In genomic region chrX:107673401-107673800, GRCh38 we compare ENCODE assay signal across 8 cellular contexts. TPM values are rescaled to one million over a fixed set of nuclear protein-coding genes. Genes with fewer than 3 reads are reported as not detected.
A peak's percentile ranks its signal among the peaks of the same experiment; 100 is the strongest.
DNase-seq lines count a peak whose midpoint lies in the region; ATAC-seq and TF ChIP-seq lines count a peak whose summit lies in the region.

No MANE protein-coding gene starts in this region.

- peaks cover 36% of the 10 kb centered on the region for H3K4me1 ChIP-seq in skeletal muscle satellite cell (ENCODE audit: control insufficient read depth, insufficient read depth, low read length)

- no peaks in the 10 kb centered on the region for H3K9me3 ChIP-seq in skeletal muscle satellite cell (replicated peaks; ENCODE audit: low read length)

- TF ChIP-seq CTCF in GM13977 (IDR thresholded peaks at IDR 0.05; ENCODE audit: extremely low read depth, insufficient read depth, missing control alignments): no peak

- ATAC-seq in GM19395 (IDR thresholded peaks at IDR 0.05; ENCODE audit: unreplicated experiment) (peak; percentile 0), HG03378 (IDR thresholded peaks at IDR 0.05; ENCODE audit: unreplicated experiment) (peak; percentile 2), GM21723 (IDR thresholded peaks at IDR 0.05; ENCODE audit: unreplicated experiment) (no peak)

- H3K4me3 ChIP-seq in skeletal muscle satellite cell (ENCODE audit: low read length): peak overlapping the region; percentile 3

- no peak for DNase-seq in GM13977 (ENCODE audit: low spot score)
- no peak for DNase-seq in globus pallidus (ENCODE audit: low spot score)
- no peak for DNase-seq in MV-4-11 (lab: John Stamatoyannopoulos, UW)

- no peaks in the 10 kb centered on the region for H3K36me3 ChIP-seq in skeletal muscle satellite cell (ENCODE audit: insufficient read depth, low read length)

- H3K27ac ChIP-seq in cingulate gyrus (ENCODE audit: low read depth, low read length): peak overlapping the region; percentile 0

- H3K27me3 ChIP-seq in skeletal muscle satellite cell (ENCODE audit: control insufficient read depth, insufficient read depth, low read length): no peaks in the 10 kb centered on the region

- H3K4me2 ChIP-seq in skeletal muscle satellite cell (ENCODE audit: low read length): peak overlapping the region; percentile 64

- peak overlapping the region; percentile 83 for H3K9ac ChIP-seq in skeletal muscle satellite cell (ENCODE audit: low read depth, low read length)

- in situ Hi-C loops in GM13977 (cut with MboI; ENCODE audit: low pct_unique_long_range_greater_than_20kb, low sequenced_read_pairs, unreplicated experiment): no loop called here

RNA-seq across cellular contexts. Expression of gene PRPS1, which starts 45.1 kb away (rescaled TPM):
- 27.1 and 67.5 TPM in 2 replicates for total RNA-seq in skeletal muscle satellite cell (2012; rRNA removed)
